In the genomic region with DNA sequence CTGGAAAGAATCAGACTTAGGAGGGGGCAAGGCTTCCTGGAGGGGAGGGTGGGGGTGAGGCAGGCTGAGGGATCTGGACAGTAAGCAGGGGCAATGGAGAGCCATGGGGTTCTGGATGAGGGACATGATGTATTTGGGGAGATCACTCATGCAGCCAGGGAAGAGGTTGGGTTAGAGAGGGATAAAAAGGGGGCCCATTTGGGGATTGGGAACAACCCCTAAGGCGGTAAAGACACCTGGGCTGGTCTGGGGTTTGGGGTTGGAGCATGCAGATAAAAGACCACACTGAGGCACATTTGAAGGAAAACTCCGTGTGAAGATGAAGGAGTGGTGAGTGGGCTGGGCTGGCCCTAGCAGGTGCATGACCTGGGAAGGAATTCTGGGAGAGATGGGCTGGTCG, we compare ENCODE assay signal across 16 cellular contexts. TPM values are rescaled to one million over a fixed set of nuclear protein-coding genes. Genes with fewer than 3 reads are reported as not detected.
DNase-seq lines count a peak whose midpoint lies in the region; ATAC-seq and TF ChIP-seq lines count a peak whose summit lies in the region.
"Had no signal": no experiment of that assay in that cellular context is flagged by ENCODE, and none has a peak within 500 bp of the region (broad histone marks: within the 10 kb centered on the region; RNA-seq: fewer than 3 reads in every experiment).

No MANE protein-coding gene starts in this region.

- H3K4me3 ChIP-seq in esophagus muscularis mucosa, result no peak overlapping the region
- no peak overlapping the region for H3K4me3 ChIP-seq in vagina
- H3K4me3 ChIP-seq: BLaER1 treated with 17β-estradiol and CSF1 and Interleukin-3, amounts not matched to agents 10 nM and 100 nM; GM23338 had no signal

- TF ChIP-seq CTCF in esophagus muscularis mucosa (IDR thresholded peaks at IDR 0.05), result no peak
- no peak for TF ChIP-seq CTCF in vagina (IDR thresholded peaks at IDR 0.05)

- H3K27ac ChIP-seq in KOPT-K1 (ENCODE audit: low read depth, low read length, poor library complexity, severe bottlenecking), result peak overlapping the region; percentile 42
- no peak overlapping the region for H3K27ac ChIP-seq in esophagus muscularis mucosa (replicated peaks in 1 of 4)
- H3K27ac ChIP-seq in vagina, result no peak overlapping the region
- H3K27ac ChIP-seq: BLaER1 treated with 17β-estradiol and CSF1 and Interleukin-3, amounts not matched to agents 10 nM and 100 nM; HL-60 had no signal

- H3K27me3 ChIP-seq in esophagus muscularis mucosa (peaks cover 0 to 98% (median 53%) of the 10 kb centered on the region in 4 donors), vagina (peaks cover 11% of the 10 kb centered on the region)

- WGBS in esophagus muscularis mucosa, result 57% methylated on average over 3 of the region's 3 CpGs

- peak; percentile 89 for DNase-seq in esophagus muscularis mucosa (ENCODE audit: extremely low spot score)
- peak; percentile 30 for DNase-seq in mesenteric fat pad (ENCODE audit: low spot score)
- peak; percentile 28 to 54 for DNase-seq in vagina (ENCODE audit: extremely low spot score in 2 of 2)
- DNase-seq in stimulated activated CD4-positive, alpha-beta T cell treated with anti-CD3 and anti-CD28 coated beads, Interleukin-1b, Interleukin-23, amount 100 ng/mL, for 48 hours, result no peak
- DNase-seq in activated naive CD4-positive, alpha-beta T cell (lab: John Stamatoyannopoulos, UW), result no peak
- DNase-seq: Calu3; CD8-positive, alpha-beta T cell; DMS79 treated with DMSO at 0.1 percent for 48 hours; GF-D8; HFFc6 had no signal

- H3K36me3 ChIP-seq in KOPT-K1 (ENCODE audit: insufficient read depth, low read length) (no peaks in the 10 kb centered on the region), esophagus muscularis mucosa (no peaks in the 10 kb centered on the region), vagina (no peaks in the 10 kb centered on the region)
- H3K36me3 ChIP-seq: BLaER1 treated with 17β-estradiol and CSF1 and Interleukin-3, amounts not matched to agents 10 nM and 100 nM had no signal

- H3K9me3 ChIP-seq in KOPT-K1 (ENCODE audit: insufficient read depth, low read length, poor library complexity, severe bottlenecking) (no peaks in the 10 kb centered on the region), esophagus muscularis mucosa (peaks cover 0 to 3% (median 0%) of the 10 kb centered on the region in 4 donors), vagina (no peaks in the 10 kb centered on the region)
- H3K9me3 ChIP-seq: BLaER1 treated with 17β-estradiol and CSF1 and Interleukin-3, amounts not matched to agents 10 nM and 100 nM had no signal

- H3K4me1 ChIP-seq in esophagus muscularis mucosa, result peaks cover 9 to 15% (median 13%) of the 10 kb centered on the region in 4 donors
- peaks cover 14% of the 10 kb centered on the region for H3K4me1 ChIP-seq in vagina

- TF ChIP-seq EP300 in esophagus muscularis mucosa (IDR thresholded peaks at IDR 0.05), result no peak

- no peak for TF ChIP-seq POLR2A in esophagus muscularis mucosa (IDR thresholded peaks at IDR 0.05; ENCODE audit: low read depth)
- no peak for TF ChIP-seq POLR2A in vagina (IDR thresholded peaks at IDR 0.05)

- ATAC-seq in HG02759 (IDR thresholded peaks at IDR 0.05; ENCODE audit: unreplicated experiment), result no peak
- ATAC-seq: CD8-positive, alpha-beta T cell; GM23338; HCT116 had no signal

- intact Hi-C loops in esophagus muscularis mucosa (cut with DNase I) (no loop called here), vagina (cut with DNase I) (no loop called here)

RNA-seq across cellular contexts. Expression of a gene that starts 30.8 kb away (rescaled TPM):
- total RNA-seq in esophagus muscularis mucosa (10 to 100 TPM in 3 of 4 donors, 1 to 10 TPM in 1; 7.6 to 15.4 (median 13.6) TPM), mesenteric fat pad (29.2 TPM), vagina (16.9 TPM)

RNA-seq across cellular contexts. Expression of a gene that starts 36.9 kb away (rescaled TPM):
- total RNA-seq in esophagus muscularis mucosa, result 100 to 1,000 TPM; 231 to 315 (median 279) TPM
- total RNA-seq in mesenteric fat pad, result 123 TPM
- 143 TPM for total RNA-seq in vagina

RNA-seq across cellular contexts. Expression of a gene that starts 46.9 kb away (rescaled TPM):
- total RNA-seq in esophagus muscularis mucosa, result 1 to 10 TPM; 2.8 to 5.2 (median 4.1) TPM
- total RNA-seq in mesenteric fat pad, result 9.8 TPM
- 6.4 TPM for total RNA-seq in vagina

Comparison
In these comparisons a context has a peak if more than half of its experiments do, and no peak if none do; other contexts are left out.
1. DNase-seq: peak in esophagus muscularis mucosa (single experiment), mesenteric fat pad (single experiment) and vagina (2 of 2); none in stimulated activated CD4-positive, alpha-beta T cell treated with anti-CD3 and anti-CD28 coated beads, Interleukin-1b, Interleukin-23, amount 100 ng/mL, for 48 hours (single experiment) and activated naive CD4-positive, alpha-beta T cell (0 of 4).